In the genomic region with DNA sequence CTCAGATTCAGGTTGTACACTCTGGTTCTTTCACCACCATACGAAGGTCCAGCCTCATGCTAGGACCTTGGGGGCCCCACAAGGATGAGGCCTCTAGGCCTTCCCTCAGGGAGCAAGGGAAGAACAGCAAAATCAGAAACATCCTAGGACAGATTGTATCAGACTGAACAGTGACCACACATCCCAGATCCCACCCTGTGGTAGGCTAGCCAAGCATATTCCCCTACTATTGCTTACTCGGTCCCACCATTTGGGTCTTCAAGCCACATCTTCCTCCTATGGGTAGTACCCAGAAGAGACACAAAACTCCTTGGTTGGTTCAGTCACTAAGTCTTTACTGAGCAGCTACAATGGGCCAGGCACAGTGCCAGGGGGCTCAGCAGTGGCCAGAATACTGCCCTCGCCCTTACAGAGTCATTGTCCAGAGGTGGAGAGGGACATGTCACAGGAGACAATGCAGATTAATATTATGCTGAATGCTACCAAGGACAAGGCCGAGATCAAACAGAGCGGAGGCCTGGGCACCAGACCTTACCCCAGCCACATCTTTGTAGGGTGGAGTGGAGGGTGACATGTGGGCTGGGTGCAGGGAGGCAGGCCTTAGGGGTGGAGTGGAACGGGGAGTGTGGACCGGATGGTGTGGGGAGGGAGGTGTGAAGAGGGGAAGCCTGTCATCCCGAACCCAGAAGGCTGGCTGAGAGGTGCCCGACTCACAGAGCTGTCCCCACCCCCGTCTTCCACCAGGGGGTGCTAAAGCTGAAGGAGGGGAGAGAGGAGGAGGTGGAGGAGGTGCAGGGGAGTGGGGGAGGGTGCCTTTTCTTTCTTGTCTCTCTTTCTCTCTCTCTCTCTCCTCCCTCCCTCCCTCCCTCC, we compare ENCODE assay signal across 8 cellular contexts. TPM values are rescaled to one million over a fixed set of nuclear protein-coding genes. Genes with fewer than 3 reads are reported as not detected.
DNase-seq lines count a peak whose midpoint lies in the region; ATAC-seq and TF ChIP-seq lines count a peak whose summit lies in the region.

No MANE protein-coding gene starts in this region.

- no peaks in the 10 kb centered on the region for H3K9me3 Mint-ChIP-seq in endothelial cell (ENCODE audit: unreplicated experiment)

- no peaks in the 10 kb centered on the region for H3K36me3 Mint-ChIP-seq in endothelial cell (ENCODE audit: low read depth, unreplicated experiment)

- no peak overlapping the region for H3K27ac Mint-ChIP-seq in endothelial cell (ENCODE audit: unreplicated experiment)

- ATAC-seq in GM18520 (IDR thresholded peaks at IDR 0.05; ENCODE audit: unreplicated experiment) (peak; percentile 49), HG03565 (IDR thresholded peaks at IDR 0.05; ENCODE audit: unreplicated experiment) (peak; percentile 37)

- H3K4me3 Mint-ChIP-seq in endothelial cell (ENCODE audit: unreplicated experiment) = no peak overlapping the region

- H3K4me1 Mint-ChIP-seq in endothelial cell (ENCODE audit: unreplicated experiment) = peaks cover 42% of the 10 kb centered on the region

- peaks cover 10% of the 10 kb centered on the region for H3K27me3 Mint-ChIP-seq in endothelial cell (ENCODE audit: unreplicated experiment)

- in situ Hi-C loops in ACHN (cut with HindIII; ENCODE audit: low pct_ligation_motif_present, low pct_unique_long_range_greater_than_20kb, low sequenced_read_pairs) = no loop called here

- DNase-seq in ACHN (peak; percentile 81), NOMO-1 treated with DMSO at 0.1 percent for 48 hours (lab: John Stamatoyannopoulos, UW; ENCODE audit: unreplicated experiment) (peak; percentile 71), endothelial cell (ENCODE audit: low spot score) (peak; percentile 74), mucosa of gallbladder (ENCODE audit: low spot score) (peak; percentile 80)
- DNase-seq in activated CD8-positive, alpha-beta memory T cell treated with anti-CD3 and anti-CD28 coated beads for 48 hours (ENCODE audit: low read depth in 2 of 3, low spot score in 2 of 3) = peak; percentile 64 to 80 (median 76)
- peak; percentile 75 to 82 for DNase-seq in stimulated activated CD8-positive, alpha-beta memory T cell treated with anti-CD3 and anti-CD28 coated beads, Interleukin-7, amount 100 ng/mL, for 1 hour (ENCODE audit: low read depth in 2 of 2)

- peak; percentile 51 for TF ChIP-seq CTCF in endothelial cell (IDR thresholded peaks at IDR 0.05; ENCODE audit: unreplicated experiment)

RNA-seq across cellular contexts. Expression of gene MAPK13, which starts 6.8 kb away (rescaled TPM):
- 6.6 TPM for total RNA-seq in endothelial cell (ENCODE audit: unreplicated experiment)
- total RNA-seq in mucosa of gallbladder = 72.2 TPM

Comparison
In these comparisons a context has a peak if more than half of its experiments do, and no peak if none do; other contexts are left out.
1. Peak in every context shown above with its lines: DNase-seq and ATAC-seq.